Comparison of ENCODE assay signal across 15 cellular contexts in genomic region chr15:31503758-31504461, GRCh38.
"Had no signal": no experiment of that assay in that cellular context is flagged by ENCODE, and none has a peak within 500 bp of the region (broad histone marks: within the 10 kb centered on the region; RNA-seq: fewer than 3 reads in every experiment).

No MANE protein-coding gene starts in this region.

- H3K4me3 Mint-ChIP-seq: activated T-cell treated with anti-CD3 and anti-CD28 coated beads, Interleukin-2, amount 50 U/mL, for 24 hours; nephron progenitor cell had no signal

- H3K36me3 ChIP-seq: brain microvascular endothelial cell, SJSA1, WERI-Rb-1 had no signal

- H3K9me3 Mint-ChIP-seq: activated T-cell treated with anti-CD3 and anti-CD28 coated beads, Interleukin-2, amount 50 U/mL, for 24 hours had no signal

- H3K27me3 ChIP-seq: brain microvascular endothelial cell had no signal

- DNase-seq: activated CD4-positive, alpha-beta T cell treated with anti-CD3 and anti-CD28 coated beads for 1 hour; activated naive CD4-positive, alpha-beta T cell treated with anti-CD3 and anti-CD28 coated beads, Interleukin-2, amount 50 U/mL, for 16 hours; activated T-cell treated with anti-CD3 and anti-CD28 coated beads, Interleukin-2, amount 50 U/mL, for 24 hours; aorta; brain microvascular endothelial cell; central memory CD4-positive, alpha-beta T cell; effector CD8-positive, alpha-beta T cell; left cardiac atrium; nephron progenitor cell; occipital lobe; stimulated activated CD4-positive, alpha-beta T cell treated with anti-CD3 and anti-CD28 coated beads, Interleukin-2, amount 100 ng/mL, for 24 hours; T-helper 2 cell; WERI-Rb-1 had no signal

- H3K4me3 ChIP-seq: SJSA1 had no signal

- H3K27me3 Mint-ChIP-seq: activated T-cell treated with anti-CD3 and anti-CD28 coated beads, Interleukin-2, amount 50 U/mL, for 24 hours; progenitor cell of endocrine pancreas had no signal

- H3K4me1 ChIP-seq: SJSA1 had no signal

- H3K9me3 ChIP-seq: SJSA1 had no signal

- H3K27ac Mint-ChIP-seq: activated T-cell treated with anti-CD3 and anti-CD28 coated beads, Interleukin-2, amount 50 U/mL, for 24 hours; nephron progenitor cell; progenitor cell of endocrine pancreas had no signal

- H3K27ac ChIP-seq: brain microvascular endothelial cell, SJSA1, WERI-Rb-1 had no signal
